ENCODE assay signal across 9 cellular contexts in the genomic region with DNA sequence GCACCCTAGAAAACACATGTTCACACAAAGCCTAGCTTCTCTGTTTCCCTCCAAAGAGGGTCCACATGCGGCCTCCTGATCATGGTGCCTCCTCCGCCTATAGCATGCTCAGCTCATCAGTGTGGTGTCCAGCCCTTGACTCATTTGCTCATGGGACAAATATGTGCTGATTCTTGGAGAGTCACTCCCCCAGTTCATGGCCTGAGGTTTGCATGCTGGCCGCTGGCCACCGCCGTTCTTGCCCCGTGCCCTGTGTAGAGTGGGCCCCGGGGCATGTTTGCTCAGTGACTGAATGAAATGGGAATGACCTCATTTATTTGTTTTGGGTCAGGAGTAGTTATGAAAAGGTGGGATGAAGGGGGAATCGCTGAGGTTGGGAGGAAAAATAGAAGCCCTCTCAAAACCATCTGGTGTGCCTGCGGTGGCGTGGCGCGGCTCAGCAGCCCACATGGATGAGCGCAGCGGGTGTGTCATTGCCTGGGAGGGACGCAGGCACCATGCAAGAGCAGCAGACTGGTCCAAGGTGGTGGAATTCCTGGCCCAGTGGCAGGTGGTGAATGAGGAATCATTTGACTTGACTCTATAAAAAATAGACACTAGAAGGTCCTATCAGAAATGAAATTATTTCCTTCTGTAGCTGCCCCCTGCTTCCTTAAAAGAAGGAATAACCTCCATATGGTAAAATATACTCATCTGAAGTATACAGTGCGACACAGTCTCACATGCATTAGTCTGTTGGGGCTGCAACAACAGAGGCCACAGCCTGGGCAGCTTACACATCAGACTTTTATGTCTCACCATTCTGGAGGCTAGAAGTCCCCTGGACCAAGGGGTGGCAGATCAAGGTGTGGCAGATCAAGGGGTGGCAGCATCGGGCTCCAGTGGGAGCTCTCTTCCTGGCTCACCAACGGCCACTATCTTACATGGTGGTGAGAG. TPM values are rescaled to one million over a fixed set of nuclear protein-coding genes. Genes with fewer than 3 reads are reported as not detected.
DNase-seq lines count a peak whose midpoint lies in the region; ATAC-seq and TF ChIP-seq lines count a peak whose summit lies in the region.
"Had no signal": no experiment of that assay in that cellular context is flagged by ENCODE, and none has a peak within 500 bp of the region (broad histone marks: within the 10 kb centered on the region; RNA-seq: fewer than 3 reads in every experiment).

No MANE protein-coding gene starts in this region.

- H3K36me3 ChIP-seq in BJ (ENCODE audit: control insufficient read depth, insufficient read depth, low read length) (peaks cover 23% of the 10 kb centered on the region), right lobe of liver (no peaks in the 10 kb centered on the region), GM23338 (ENCODE audit: insufficient read depth) (no peaks in the 10 kb centered on the region), BE2C (no peaks in the 10 kb centered on the region)

- intact Hi-C loops in right lobe of liver (cut with DNase I): no loop called here

- H3K27me3 Mint-ChIP-seq in GM23338 (ENCODE audit: insufficient read depth, low read depth, poor library complexity): peaks cover 12% of the 10 kb centered on the region

- peaks cover 5% of the 10 kb centered on the region; the same call in 2 of the 3 replicates for H3K36me3 Mint-ChIP-seq in GM23338 (ENCODE audit: low read depth)

- no peak for TF ChIP-seq CTCF in BJ (IDR thresholded peaks at IDR 0.05; ENCODE audit: insufficient read depth, low read depth, low read length)
- TF ChIP-seq CTCF in astrocyte of the cerebellum (IDR thresholded peaks at IDR 0.05; ENCODE audit: low read depth, low read length, missing control alignments): no peak
- no peak for TF ChIP-seq CTCF in right lobe of liver (IDR thresholded peaks at IDR 0.05)
- TF ChIP-seq CTCF in GM23338 (conservative IDR thresholded peaks at IDR 0.05; ENCODE audit: low read depth in 2 of 2): no peak
- TF ChIP-seq CTCF in BE2C (IDR thresholded peaks at IDR 0.05; ENCODE audit: low read depth, low read length): no peak

- H3K27me3 ChIP-seq in BJ (ENCODE audit: control insufficient read depth, insufficient read depth, low read length) (no peaks in the 10 kb centered on the region), right lobe of liver (no peaks in the 10 kb centered on the region), GM23338 (ENCODE audit: insufficient read depth) (no peaks in the 10 kb centered on the region), BE2C (no peaks in the 10 kb centered on the region)

- TF ChIP-seq POLR2A in right lobe of liver (IDR thresholded peaks at IDR 0.05): no peak

- no peak overlapping the region for H3K4me3 Mint-ChIP-seq in GM23338

- POLR2A ChIA-PET in BJ (lab: Charles Lee): interaction anchor here (0.6 kb wide), 1 partner anchor 121 kb away, joined by 5 read pairs; no protein-coding TSS in a partner anchor

- peak overlapping the region in 1 of 3 donors; percentile 57 for H3K27ac ChIP-seq in right lobe of liver
- no peak overlapping the region for H3K27ac ChIP-seq in GM23338 (ENCODE audit: low read depth)

- H3F3A ChIP-seq in GM23338 (replicated peaks; ENCODE audit: low read depth): peaks cover 3% of the 10 kb centered on the region; the same call in 1 of the 2 replicates

- DNase-seq in BJ (ENCODE audit: low read depth) (peak; percentile 88), M059J (ENCODE audit: low read depth) (peak; percentile 100), astrocyte of the cerebellum (ENCODE audit: low read depth) (peak; percentile 93), right lobe of liver (peak; percentile 77 to 87 (median 85)), GM23338 (ENCODE audit: low spot score) (no peak), BE2C (no peak), activated gamma-delta T cell (lab: John Stamatoyannopoulos, UW) (no peak), superior temporal gyrus (ENCODE audit: extremely low spot score) (no peak)
- DNase-seq: aorta had no signal

- no peak overlapping the region for H2AFZ ChIP-seq in GM23338

- H3K9me2 ChIP-seq in GM23338 (ENCODE audit: insufficient read depth): no peaks in the 10 kb centered on the region

- H3K4me1 ChIP-seq in right lobe of liver: peaks cover 0 to 13% (median 8%) of the 10 kb centered on the region in 4 donors
- peaks cover 9% of the 10 kb centered on the region for H3K4me1 ChIP-seq in GM23338 (ENCODE audit: insufficient read depth)
- no peaks in the 10 kb centered on the region for H3K4me1 ChIP-seq in BE2C

- WGBS in right lobe of liver (ENCODE audit: insufficient coverage, low coverage, low lambda C conversion rate, missing lambda C conversion rate): 40% methylated on average over 15 of the region's 18 CpGs

- no peaks in the 10 kb centered on the region for H3K9me3 ChIP-seq in right lobe of liver
- no peaks in the 10 kb centered on the region for H3K9me3 ChIP-seq in BE2C

- H3K4me2 ChIP-seq in GM23338: no peak overlapping the region

- no peaks in the 10 kb centered on the region for H3K79me2 ChIP-seq in GM23338 (replicated peaks; ENCODE audit: insufficient read depth)

- in situ Hi-C loops in astrocyte of the cerebellum (cut with HindIII; ENCODE audit: low sequenced_read_pairs): no loop called here

- H4K20me1 ChIP-seq in GM23338 (replicated peaks; ENCODE audit: insufficient read depth): no peaks in the 10 kb centered on the region; the same call in 1 of the 2 replicates

- peak; percentile 87 to 95 (median 92) for ATAC-seq in right lobe of liver
- no peak for ATAC-seq in GM23338

- peaks cover 22% of the 10 kb centered on the region for H3K4me1 Mint-ChIP-seq in GM23338

- H3K27ac Mint-ChIP-seq in GM23338: no peak overlapping the region

- no peaks in the 10 kb centered on the region; the same call in 2 of the 3 replicates for H3K9me3 Mint-ChIP-seq in GM23338

- CTCF ChIA-PET in BJ (lab: Yijun Ruan, JAX): no interaction called here

- H3K4me3 ChIP-seq in BJ (ENCODE audit: low read depth, low read length) (no peak overlapping the region), astrocyte of the cerebellum (ENCODE audit: low read depth, low read length) (no peak overlapping the region), right lobe of liver (no peak overlapping the region), GM23338 (no peak overlapping the region), BE2C (ENCODE audit: low read depth, low read length) (no peak overlapping the region)

TF ChIP-seq in GM23338, 12 proteins besides CTCF, POLR2A, EP300 and RAD21:
- no peak for TF ChIP-seq JUNB (IDR thresholded peaks at IDR 0.05; ENCODE audit: unreplicated experiment)
- TF ChIP-seq, protein P1, sequence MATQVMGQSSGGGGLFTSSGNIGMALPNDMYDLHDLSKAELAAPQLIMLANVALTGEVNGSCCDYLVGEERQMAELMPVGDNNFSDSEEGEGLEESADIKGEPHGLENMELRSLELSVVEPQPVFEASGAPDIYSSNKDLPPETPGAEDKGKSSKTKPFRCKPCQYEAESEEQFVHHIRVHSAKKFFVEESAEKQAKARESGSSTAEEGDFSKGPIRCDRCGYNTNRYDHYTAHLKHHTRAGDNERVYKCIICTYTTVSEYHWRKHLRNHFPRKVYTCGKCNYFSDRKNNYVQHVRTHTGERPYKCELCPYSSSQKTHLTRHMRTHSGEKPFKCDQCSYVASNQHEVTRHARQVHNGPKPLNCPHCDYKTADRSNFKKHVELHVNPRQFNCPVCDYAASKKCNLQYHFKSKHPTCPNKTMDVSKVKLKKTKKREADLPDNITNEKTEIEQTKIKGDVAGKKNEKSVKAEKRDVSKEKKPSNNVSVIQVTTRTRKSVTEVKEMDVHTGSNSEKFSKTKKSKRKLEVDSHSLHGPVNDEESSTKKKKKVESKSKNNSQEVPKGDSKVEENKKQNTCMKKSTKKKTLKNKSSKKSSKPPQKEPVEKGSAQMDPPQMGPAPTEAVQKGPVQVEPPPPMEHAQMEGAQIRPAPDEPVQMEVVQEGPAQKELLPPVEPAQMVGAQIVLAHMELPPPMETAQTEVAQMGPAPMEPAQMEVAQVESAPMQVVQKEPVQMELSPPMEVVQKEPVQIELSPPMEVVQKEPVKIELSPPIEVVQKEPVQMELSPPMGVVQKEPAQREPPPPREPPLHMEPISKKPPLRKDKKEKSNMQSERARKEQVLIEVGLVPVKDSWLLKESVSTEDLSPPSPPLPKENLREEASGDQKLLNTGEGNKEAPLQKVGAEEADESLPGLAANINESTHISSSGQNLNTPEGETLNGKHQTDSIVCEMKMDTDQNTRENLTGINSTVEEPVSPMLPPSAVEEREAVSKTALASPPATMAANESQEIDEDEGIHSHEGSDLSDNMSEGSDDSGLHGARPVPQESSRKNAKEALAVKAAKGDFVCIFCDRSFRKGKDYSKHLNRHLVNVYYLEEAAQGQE (IDR thresholded peaks at IDR 0.05; ENCODE audit: unreplicated experiment): no peak
- TF ChIP-seq NANOG (IDR thresholded peaks at IDR 0.05; ENCODE audit: borderline replicate concordance): no peak
- TF ChIP-seq POLR2AphosphoS5 (IDR thresholded peaks at IDR 0.05; ENCODE audit: low read depth): no peak

RNA-seq across cellular contexts. Expression of a gene that starts 31.7 kb away (rescaled TPM):
- polyA plus RNA-seq in BJ (2011; rRNA removed) (109 and 183 TPM in 2 replicates), GM23338 (2016; fragmentation: Nextera tagmentation; extraction: Ambion mirVana) (2.1 and 2.6 TPM in 2 replicates)
- 126 and 129 TPM in 2 replicates for polyA minus RNA-seq in BJ (2011; rRNA and poly(A)+ RNA removed)
- 22.7 and 37.3 TPM in 2 replicates for total RNA-seq in M059J (2014; rRNA removed; shearing (Covaris generic))
- total RNA-seq in right lobe of liver: 10 to 100 TPM in 3 of 6 experiments, 1 to 10 TPM in 3; 2.9 to 14.8 (median 8.9) TPM
- 6.0 and 8.3 TPM in 2 replicates for total RNA-seq in GM23338 (2014; rRNA removed; shearing (Covaris generic))
- polyA plus RNA-seq in BE2C (2012; ENCODE audit: insufficient read depth, insufficient read length, low read depth): 0.52 TPM

Comparison
In these comparisons a context has a peak if more than half of its experiments do, and no peak if none do; other contexts are left out.
1. DNase-seq: peak in BJ (single experiment), M059J (single experiment), astrocyte of the cerebellum (single experiment) and right lobe of liver (3 of 3); none in GM23338 (single experiment), BE2C (single experiment), activated gamma-delta T cell (single experiment) and superior temporal gyrus (single experiment).